1 cellular context compared by ENCODE assay signal in genomic region chr20:25310268-25310920, GRCh38.
A peak's percentile ranks its signal among the peaks of the same experiment; 100 is the strongest.
TF ChIP-seq lines count a peak whose summit lies in the region.

No MANE protein-coding gene starts in this region.

TF ChIP-seq in HepG2, 621 proteins besides CTCF, POLR2A, EP300 and RAD21 (continued from another document):
- TF ChIP-seq USF2 (IDR thresholded peaks at IDR 0.05; ENCODE audit: low read depth, low read length) (no peak), USF2 (CRISPR knock-in tag; IDR thresholded peaks at IDR 0.05; ENCODE audit: borderline replicate concordance) (no peak), HNRNPLL (IDR thresholded peaks at IDR 0.05; ENCODE audit: low read depth, low read length, poor library complexity, severe bottlenecking) (no peak), ZC3H4 (CRISPR knock-in tag; IDR thresholded peaks at IDR 0.05; ENCODE audit: borderline replicate concordance) (peak; percentile 59; the same call in 1 of the 2 replicates), RERE (CRISPR knock-in tag; IDR thresholded peaks at IDR 0.05; ENCODE audit: low read depth) (peak; percentile 59; the same call in 1 of the 2 replicates), SRSF4 (IDR thresholded peaks at IDR 0.05; ENCODE audit: low read depth, low read length, poor library complexity, severe bottlenecking) (no peak), ZBTB38 (CRISPR knock-in tag; IDR thresholded peaks at IDR 0.05) (peak; percentile 63; the same call in 1 of the 2 replicates), BORCS8-MEF2B (CRISPR knock-in tag; IDR thresholded peaks at IDR 0.05) (no peak), TOE1 (CRISPR knock-in tag; IDR thresholded peaks at IDR 0.05) (no peak), KLF15 (CRISPR knock-in tag; IDR thresholded peaks at IDR 0.05; ENCODE audit: borderline replicate concordance) (no peak), ZNF362 (CRISPR knock-in tag; IDR thresholded peaks at IDR 0.05; ENCODE audit: borderline replicate concordance) (peak; percentile 29; the same call in 1 of the 2 replicates), SNAPC2 (CRISPR knock-in tag; IDR thresholded peaks at IDR 0.05) (peak; percentile 44; the same call in 1 of the 2 replicates), ONECUT2 (CRISPR knock-in tag; IDR thresholded peaks at IDR 0.05) (no peak)
